In genomic region chr14:24113801-24114535, GRCh38 we compare ENCODE assay signal across 8 cellular contexts. TPM values are rescaled to one million over a fixed set of nuclear protein-coding genes. Genes with fewer than 3 reads are reported as not detected.
DNase-seq lines count a peak whose midpoint lies in the region; ATAC-seq and TF ChIP-seq lines count a peak whose summit lies in the region.

No MANE protein-coding gene starts in this region.

- 0% methylated on average over 42 of the region's 42 CpGs for WGBS in ovary, 3 donors
- WGBS in thyroid gland, 2 donors: 0 to 1% methylated on average over 32 to 42 of the region's 42 CpGs

- H3K27ac Mint-ChIP-seq in activated naive CD8-positive, alpha-beta T cell: peak overlapping the region; percentile 97

- H3K36me3 ChIP-seq in ovary (peaks cover 8% of the 10 kb centered on the region), thyroid gland (peaks cover 10 to 17% of the 10 kb centered on the region in 2 donors)

- no peaks in the 10 kb centered on the region for H3K9me3 ChIP-seq in ovary
- no peaks in the 10 kb centered on the region for H3K9me3 ChIP-seq in thyroid gland

- H3K36me3 Mint-ChIP-seq in activated naive CD8-positive, alpha-beta T cell: peaks cover 8% of the 10 kb centered on the region

- ATAC-seq in SK-N-SH treated with all-trans-retinoic acid at 6 μM for 48 hours (peak; percentile 66), Right ventricle myocardium superior (ENCODE audit: poor library complexity) (peak; percentile 58)

- DNase-seq in GF-D8 (lab: John Stamatoyannopoulos, UW) (peak; percentile 90), HFF-Myc (ENCODE audit: extremely low read depth, low read depth) (peak; percentile 74), NB4 (ENCODE audit: low read depth) (peak; percentile 98), Right ventricle myocardium superior (peak; percentile 90), ovary (peak; percentile 79 to 91 (median 85)), thyroid gland (peak; percentile 85 to 90)

- H3K9me3 Mint-ChIP-seq in activated naive CD8-positive, alpha-beta T cell (ENCODE audit: low read depth): no peaks in the 10 kb centered on the region

- no peaks in the 10 kb centered on the region for H3K27me3 ChIP-seq in ovary
- no peaks in the 10 kb centered on the region for H3K27me3 ChIP-seq in thyroid gland

- H3K4me3 Mint-ChIP-seq in activated naive CD8-positive, alpha-beta T cell: peak overlapping the region; percentile 93

- H3K27me3 Mint-ChIP-seq in activated naive CD8-positive, alpha-beta T cell: no peaks in the 10 kb centered on the region

- intact Hi-C loops in Right ventricle myocardium superior (cut with DNase I) (no loop called here), ovary (cut with DNase I) (loop anchor here in 1 of 4 donors (2.0 kb wide), 1 partner anchor 27 kb away; the partner anchor contains the start of gene EMC9), thyroid gland (cut with DNase I) (no loop called here)

- peaks cover 30% of the 10 kb centered on the region for H3K4me1 Mint-ChIP-seq in activated naive CD8-positive, alpha-beta T cell (ENCODE audit: low read depth)

- no peak for TF ChIP-seq CTCF in HFF-Myc (IDR thresholded peaks at IDR 0.05; ENCODE audit: low read depth, low read length, missing control alignments)
- no peak for TF ChIP-seq CTCF in NB4 (IDR thresholded peaks at IDR 0.05; ENCODE audit: low read depth, low read length)
- TF ChIP-seq CTCF in ovary (IDR thresholded peaks at IDR 0.05): peak in 1 of 3 donors; percentile 7
- peak in 1 of 6 experiments; percentile 7 for TF ChIP-seq CTCF in thyroid gland (IDR thresholded peaks at IDR 0.05)

- TF ChIP-seq EP300 in ovary (IDR thresholded peaks at IDR 0.05): no peak

- TF ChIP-seq POLR2A in NB4 (IDR thresholded peaks at IDR 0.05; ENCODE audit: extremely low read depth, insufficient read length): peak; percentile 65
- TF ChIP-seq POLR2A in ovary (IDR thresholded peaks at IDR 0.05): peak; percentile 41
- TF ChIP-seq POLR2A in thyroid gland (IDR thresholded peaks at IDR 0.05): peak; percentile 25 to 80

- H3K27ac ChIP-seq in ovary (peak overlapping the region; percentile 97 to 100), thyroid gland (peak overlapping the region; percentile 98 to 100 (median 99))

- peaks cover 6% of the 10 kb centered on the region for H3K4me1 ChIP-seq in ovary (ENCODE audit: insufficient read depth)
- peaks cover 13 to 14% of the 10 kb centered on the region in 2 donors for H3K4me1 ChIP-seq in thyroid gland

- peak overlapping the region; percentile 82 for H3K4me3 ChIP-seq in HFF-Myc (replicated peaks; ENCODE audit: low read depth, low read length)
- H3K4me3 ChIP-seq in NB4 (ENCODE audit: low read depth, low read length): peak overlapping the region; percentile 87
- peak overlapping the region; percentile 84 for H3K4me3 ChIP-seq in ovary
- peak overlapping the region; percentile 63 to 97 (median 90) for H3K4me3 ChIP-seq in thyroid gland (replicated peaks in 1 of 3)

TF ChIP-seq in SK-N-SH treated with all-trans-retinoic acid at 6 μM for 48 hours, 23 proteins besides CTCF, POLR2A, EP300 and RAD21 (continues in another document):
- TF ChIP-seq RARB (CRISPR knock-in tag; IDR thresholded peaks at IDR 0.05) (no peak), PPARA (CRISPR knock-in tag; IDR thresholded peaks at IDR 0.05; ENCODE audit: borderline replicate concordance) (no peak), ZFP30 (CRISPR knock-in tag; IDR thresholded peaks at IDR 0.05) (no peak), PATZ1 (CRISPR knock-in tag; IDR thresholded peaks at IDR 0.05; ENCODE audit: borderline replicate concordance) (peak; percentile 13; the same call in 1 of the 2 replicates), TOX (CRISPR knock-in tag; IDR thresholded peaks at IDR 0.05; ENCODE audit: borderline replicate concordance) (no peak), ISL1 (CRISPR knock-in tag; IDR thresholded peaks at IDR 0.05) (no peak), ESRRG (CRISPR knock-in tag; IDR thresholded peaks at IDR 0.05) (no peak), SNAI2 (CRISPR knock-in tag; IDR thresholded peaks at IDR 0.05) (no peak), TCF4 (CRISPR knock-in tag; IDR thresholded peaks at IDR 0.05; ENCODE audit: borderline replicate concordance) (no peak)
- TF ChIP-seq, protein P1, sequence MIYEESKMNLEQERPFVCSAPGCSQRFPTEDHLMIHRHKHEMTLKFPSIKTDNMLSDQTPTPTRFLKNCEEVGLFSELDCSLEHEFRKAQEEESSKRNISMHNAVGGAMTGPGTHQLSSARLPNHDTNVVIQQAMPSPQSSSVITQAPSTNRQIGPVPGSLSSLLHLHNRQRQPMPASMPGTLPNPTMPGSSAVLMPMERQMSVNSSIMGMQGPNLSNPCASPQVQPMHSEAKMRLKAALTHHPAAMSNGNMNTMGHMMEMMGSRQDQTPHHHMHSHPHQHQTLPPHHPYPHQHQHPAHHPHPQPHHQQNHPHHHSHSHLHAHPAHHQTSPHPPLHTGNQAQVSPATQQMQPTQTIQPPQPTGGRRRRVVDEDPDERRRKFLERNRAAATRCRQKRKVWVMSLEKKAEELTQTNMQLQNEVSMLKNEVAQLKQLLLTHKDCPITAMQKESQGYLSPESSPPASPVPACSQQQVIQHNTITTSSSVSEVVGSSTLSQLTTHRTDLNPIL (CRISPR knock-in tag; IDR thresholded peaks at IDR 0.05; ENCODE audit: low read depth): no peak
- TF ChIP-seq, protein P2, sequence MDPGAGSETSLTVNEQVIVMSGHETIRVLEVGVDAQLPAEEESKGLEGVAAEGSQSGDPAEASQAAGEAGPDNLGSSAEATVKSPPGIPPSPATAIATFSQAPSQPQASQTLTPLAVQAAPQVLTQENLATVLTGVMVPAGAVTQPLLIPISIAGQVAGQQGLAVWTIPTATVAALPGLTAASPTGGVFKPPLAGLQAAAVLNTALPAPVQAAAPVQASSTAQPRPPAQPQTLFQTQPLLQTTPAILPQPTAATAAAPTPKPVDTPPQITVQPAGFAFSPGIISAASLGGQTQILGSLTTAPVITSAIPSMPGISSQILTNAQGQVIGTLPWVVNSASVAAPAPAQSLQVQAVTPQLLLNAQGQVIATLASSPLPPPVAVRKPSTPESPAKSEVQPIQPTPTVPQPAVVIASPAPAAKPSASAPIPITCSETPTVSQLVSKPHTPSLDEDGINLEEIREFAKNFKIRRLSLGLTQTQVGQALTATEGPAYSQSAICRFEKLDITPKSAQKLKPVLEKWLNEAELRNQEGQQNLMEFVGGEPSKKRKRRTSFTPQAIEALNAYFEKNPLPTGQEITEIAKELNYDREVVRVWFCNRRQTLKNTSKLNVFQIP (CRISPR knock-in tag; IDR thresholded peaks at IDR 0.05; ENCODE audit: borderline replicate concordance, low read depth): no peak
- TF ChIP-seq, protein P3, sequence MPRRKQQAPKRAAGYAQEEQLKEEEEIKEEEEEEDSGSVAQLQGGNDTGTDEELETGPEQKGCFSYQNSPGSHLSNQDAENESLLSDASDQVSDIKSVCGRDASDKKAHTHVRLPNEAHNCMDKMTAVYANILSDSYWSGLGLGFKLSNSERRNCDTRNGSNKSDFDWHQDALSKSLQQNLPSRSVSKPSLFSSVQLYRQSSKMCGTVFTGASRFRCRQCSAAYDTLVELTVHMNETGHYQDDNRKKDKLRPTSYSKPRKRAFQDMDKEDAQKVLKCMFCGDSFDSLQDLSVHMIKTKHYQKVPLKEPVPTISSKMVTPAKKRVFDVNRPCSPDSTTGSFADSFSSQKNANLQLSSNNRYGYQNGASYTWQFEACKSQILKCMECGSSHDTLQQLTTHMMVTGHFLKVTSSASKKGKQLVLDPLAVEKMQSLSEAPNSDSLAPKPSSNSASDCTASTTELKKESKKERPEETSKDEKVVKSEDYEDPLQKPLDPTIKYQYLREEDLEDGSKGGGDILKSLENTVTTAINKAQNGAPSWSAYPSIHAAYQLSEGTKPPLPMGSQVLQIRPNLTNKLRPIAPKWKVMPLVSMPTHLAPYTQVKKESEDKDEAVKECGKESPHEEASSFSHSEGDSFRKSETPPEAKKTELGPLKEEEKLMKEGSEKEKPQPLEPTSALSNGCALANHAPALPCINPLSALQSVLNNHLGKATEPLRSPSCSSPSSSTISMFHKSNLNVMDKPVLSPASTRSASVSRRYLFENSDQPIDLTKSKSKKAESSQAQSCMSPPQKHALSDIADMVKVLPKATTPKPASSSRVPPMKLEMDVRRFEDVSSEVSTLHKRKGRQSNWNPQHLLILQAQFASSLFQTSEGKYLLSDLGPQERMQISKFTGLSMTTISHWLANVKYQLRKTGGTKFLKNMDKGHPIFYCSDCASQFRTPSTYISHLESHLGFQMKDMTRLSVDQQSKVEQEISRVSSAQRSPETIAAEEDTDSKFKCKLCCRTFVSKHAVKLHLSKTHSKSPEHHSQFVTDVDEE (CRISPR knock-in tag; IDR thresholded peaks at IDR 0.05): no peak

RNA-seq across cellular contexts. Expression of gene DCAF11, which starts 0.6 kb away (rescaled TPM):
- total RNA-seq in Right ventricle myocardium superior (81.7 TPM), ovary (10 to 100 TPM; 34.7 to 71.4 (median 51.5) TPM), thyroid gland (100 to 1,000 TPM in 3 of 4 donors, 10 to 100 TPM in 1; 90.6 to 155 (median 132) TPM)
- 10 to 100 TPM; 38.7 to 62.4 TPM for polyA plus RNA-seq in ovary

RNA-seq across cellular contexts. Expression of gene NRL, which starts 0.8 kb away (rescaled TPM):
- total RNA-seq in Right ventricle myocardium superior: 0.75 TPM
- total RNA-seq in ovary: 1 to 10 TPM; 1.0 to 4.1 (median 2.8) TPM
- 1 to 10 TPM in 1 of 2 donors, under 1 TPM in 1; 0.78 to 2.8 TPM for polyA plus RNA-seq in ovary
- total RNA-seq in thyroid gland: 10 to 100 TPM in 2 of 4 donors, 1 to 10 TPM in 2; 2.1 to 11.7 (median 8.4) TPM

RNA-seq across cellular contexts. Expression of gene FITM1, which starts 16.5 kb away (rescaled TPM):
- total RNA-seq in Right ventricle myocardium superior (126 TPM), ovary (1 to 10 TPM in 1 of 7 donors, under 1 TPM in 4, not detected in 2; 0.57 to 1.2 (median 0.77) TPM), thyroid gland (1 to 10 TPM in 2 of 4 donors, under 1 TPM in 1, not detected in 1; 0.63 to 3.5 (median 2.7) TPM)
- under 1 TPM in 1 of 2 donors, not detected in 1; 0.80 TPM for polyA plus RNA-seq in ovary

RNA-seq across cellular contexts. Expression of gene PCK2, which starts 19.9 kb away (rescaled TPM):
- 2.7 TPM for total RNA-seq in Right ventricle myocardium superior
- 10 to 100 TPM in 1 of 7 donors, 1 to 10 TPM in 6; 2.4 to 66.8 (median 5.4) TPM for total RNA-seq in ovary
- 1 to 10 TPM; 3.1 to 5.6 TPM for polyA plus RNA-seq in ovary
- total RNA-seq in thyroid gland: 10 to 100 TPM; 29.8 to 47.4 (median 39.3) TPM

RNA-seq across cellular contexts. Expression of gene PSME1, which starts 22.0 kb away (rescaled TPM):
- 129 TPM for total RNA-seq in Right ventricle myocardium superior
- 100 to 1,000 TPM in 6 of 7 donors, 10 to 100 TPM in 1; 93.6 to 193 (median 168) TPM for total RNA-seq in ovary
- polyA plus RNA-seq in ovary: 100 to 1,000 TPM; 220 to 261 TPM
- 100 to 1,000 TPM; 117 to 193 (median 186) TPM for total RNA-seq in thyroid gland

Comparison
In these comparisons a context has a peak if more than half of its experiments do, and no peak if none do; other contexts are left out.
1. Peak in every context shown above with its lines: DNase-seq, ATAC-seq, H3K4me3 ChIP-seq and H3K27ac ChIP-seq.
2. RNA of gene FITM1, which starts 16.5 kb away (total RNA-seq): 126 TPM in Right ventricle myocardium superior (single experiment); 0.63 to 3.5 TPM in thyroid gland and 0.57 to 1.2 TPM in ovary; every median in the first group is over 10 times any median in the second.